In the genomic region with DNA sequence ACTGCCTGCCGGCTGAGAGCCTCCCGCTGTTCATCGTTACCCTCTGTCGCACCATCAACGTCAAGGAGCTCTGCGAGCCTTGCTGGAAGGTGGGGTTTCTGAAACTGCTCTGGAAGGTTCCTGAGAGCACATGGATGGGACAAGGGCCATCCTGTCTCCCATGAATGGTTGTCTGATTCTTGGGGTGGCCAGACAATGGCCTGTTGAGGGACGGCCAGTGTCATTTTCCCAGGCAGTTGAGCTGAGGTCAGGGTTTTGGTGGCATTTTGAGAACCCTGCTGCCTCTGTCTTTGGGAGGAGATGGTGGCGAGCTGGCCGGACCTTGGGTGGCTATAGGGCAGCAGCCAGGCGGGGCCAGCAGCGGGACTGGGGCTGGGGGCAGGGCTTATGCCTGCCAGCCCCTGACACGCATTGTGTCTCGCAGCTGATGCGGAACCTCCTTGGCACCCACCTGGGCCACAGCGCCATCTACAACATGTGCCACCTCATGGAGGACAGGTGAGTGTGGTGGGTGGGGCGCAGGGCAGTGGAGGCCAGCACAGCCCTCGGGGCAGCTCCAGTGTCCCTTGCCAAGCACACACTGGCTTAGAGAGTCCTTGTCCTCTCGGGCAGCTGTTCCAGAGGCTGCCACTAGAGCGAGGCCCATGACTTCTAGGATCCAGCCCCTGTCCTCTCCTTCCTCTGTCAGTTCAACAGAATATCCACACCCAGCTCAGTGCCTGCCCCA, we compare ENCODE assay signal across 11 cellular contexts. TPM values are rescaled to one million over a fixed set of nuclear protein-coding genes. Genes with fewer than 3 reads are reported as not detected.
DNase-seq lines count a peak whose midpoint lies in the region; ATAC-seq, FAIRE-seq and TF ChIP-seq lines count a peak whose summit lies in the region.
"Had no signal": no experiment of that assay in that cellular context is flagged by ENCODE, and none has a peak within 500 bp of the region (broad histone marks: within the 10 kb centered on the region; RNA-seq: fewer than 3 reads in every experiment).

No MANE protein-coding gene starts in this region.

- H3K36me3 ChIP-seq in bronchial epithelial cell (ENCODE audit: control insufficient read depth, insufficient read depth, low read length), result peaks cover 27% of the 10 kb centered on the region

- no peak for ATAC-seq in GM19324 (IDR thresholded peaks at IDR 0.05; ENCODE audit: low FRiP score, unreplicated experiment)

- TF ChIP-seq CTCF in bronchial epithelial cell (IDR thresholded peaks at IDR 0.05; ENCODE audit: insufficient read depth, low read length, severe bottlenecking) (peak; percentile 28), nephron progenitor cell (IDR thresholded peaks at IDR 0.05) (peak; percentile 35)

- FAIRE-seq in bronchial epithelial cell (lab: Jason Lieb, UNC) (no peak), urothelium cell line (lab: Jason Lieb, UNC) (no peak)

- H3K27me3 ChIP-seq in bronchial epithelial cell (ENCODE audit: control insufficient read depth, insufficient read depth, low read length), result no peaks in the 10 kb centered on the region

- no peak overlapping the region for H3K27ac Mint-ChIP-seq in nephron progenitor cell

- CTCF ChIA-PET in HEK293T (lab: Yijun Ruan, JAX), result interaction anchor here (0.7 to 0.9 kb wide), 2 partner anchors 9 to 22 kb away, joined by 3 read pairs; a partner anchor contains a TSS

- POLR2A ChIA-PET in HEK293T (lab: Yijun Ruan, JAX), result interaction anchor here (0.5 to 1.5 kb wide), 5 partner anchors 9 to 117 kb away, joined by 3 to 11 read pairs (median 4); a partner anchor contains a TSS

- no peaks in the 10 kb centered on the region for H3K27me3 Mint-ChIP-seq in nephron progenitor cell (ENCODE audit: low read depth, poor library complexity)
- H3K27me3 Mint-ChIP-seq: naive B cell had no signal

- H3K9me3 Mint-ChIP-seq in nephron progenitor cell, result no peaks in the 10 kb centered on the region
- H3K9me3 Mint-ChIP-seq: naive B cell had no signal

- H3K4me1 Mint-ChIP-seq in nephron progenitor cell, result peaks cover 17% of the 10 kb centered on the region

- DNase-seq in COLO668 (lab: John Stamatoyannopoulos, UW; ENCODE audit: unreplicated experiment), result peak; percentile 20
- DNase-seq in HEK293T (ENCODE audit: extremely low spot score), result peak; percentile 48
- DNase-seq in bronchial epithelial cell (ENCODE audit: low read depth), result no peak
- no peak for DNase-seq in nephron progenitor cell
- DNase-seq in urothelium cell line (ENCODE audit: low spot score), result no peak
- DNase-seq in SKM-1 treated with dmso at 0.1 percent for 144 hours (lab: John Stamatoyannopoulos, UW; ENCODE audit: unreplicated experiment), result no peak
- no peak for DNase-seq in NCI-H1105 (lab: John Stamatoyannopoulos, UW)
- DNase-seq: naive B cell, NCI-H1105 treated with DMSO at 0.1 percent for 48 hours had no signal

- H3K4me3 ChIP-seq in bronchial epithelial cell (ENCODE audit: low read depth, low read length), result no peak overlapping the region

- peaks cover 3% of the 10 kb centered on the region for H3K36me3 Mint-ChIP-seq in nephron progenitor cell (ENCODE audit: low read depth)

- no peak overlapping the region for H3K4me3 Mint-ChIP-seq in nephron progenitor cell

TF ChIP-seq in HEK293T, 16 proteins besides CTCF, POLR2A, EP300 and RAD21:
- TF ChIP-seq CTBP1 (IDR thresholded peaks at IDR 0.05; ENCODE audit: borderline replicate concordance), result no peak
- no peak for TF ChIP-seq HDGF (IDR thresholded peaks at IDR 0.05; ENCODE audit: borderline replicate concordance)

RNA-seq across cellular contexts. Expression of a gene that starts 9.1 kb away (rescaled TPM):
- 25.0 and 34.7 TPM in 2 replicates for total RNA-seq in bronchial epithelial cell

RNA-seq across cellular contexts. Expression of a gene that starts 9.2 kb away (rescaled TPM):
- 18.6 and 44.0 TPM in 2 replicates for total RNA-seq in bronchial epithelial cell

RNA-seq across cellular contexts. Expression of a gene that starts 30.1 kb away (rescaled TPM):
- total RNA-seq in bronchial epithelial cell, result 15.8 and 20.1 TPM in 2 replicates

RNA-seq across cellular contexts. Expression of a gene that starts 37.3 kb away (rescaled TPM):
- total RNA-seq in bronchial epithelial cell, result 0.13 TPM in 1 of 2 replicates, not detected in the other
- total RNA-seq: cardiac septum had no signal

RNA-seq across cellular contexts. Expression of a gene that starts 47.2 kb away (rescaled TPM):
- 26.3 and 31.9 TPM in 2 replicates for total RNA-seq in bronchial epithelial cell

Comparison
In these comparisons a context has a peak if more than half of its experiments do, and no peak if none do; other contexts are left out.
1. DNase-seq: peak in COLO668 (single experiment) and HEK293T (single experiment); none in bronchial epithelial cell (single experiment), nephron progenitor cell (single experiment), urothelium cell line (single experiment), SKM-1 treated with dmso at 0.1 percent for 144 hours (single experiment) and NCI-H1105 (single experiment).